11 cellular contexts compared by ENCODE assay signal in genomic region chr20:41058007-41058673, GRCh38. TPM values are rescaled to one million over a fixed set of nuclear protein-coding genes. Genes with fewer than 3 reads are reported as not detected.
A peak's percentile ranks its signal among the peaks of the same experiment; 100 is the strongest.
DNase-seq lines count a peak whose midpoint lies in the region; ATAC-seq and TF ChIP-seq lines count a peak whose summit lies in the region.
"Had no signal": no experiment of that assay in that cellular context is flagged by ENCODE, and none has a peak within 500 bp of the region (broad histone marks: within the 10 kb centered on the region; RNA-seq: fewer than 3 reads in every experiment).

No MANE protein-coding gene starts in this region.

- H3K4me3 Mint-ChIP-seq in activated CD4-positive, alpha-beta memory T cell treated with anti-CD3 and anti-CD28 coated beads for 36 hours, result no peak overlapping the region
- H3K4me3 Mint-ChIP-seq in activated CD4-positive, alpha-beta memory T cell treated with anti-CD3 and anti-CD28 coated beads, Interleukin-2, amount 10 ng/mL, durations not matched to agents 7 days and 5 days, result no peak overlapping the region

- peak overlapping the region; percentile 26 for H3K27ac Mint-ChIP-seq in activated CD4-positive, alpha-beta memory T cell treated with anti-CD3 and anti-CD28 coated beads for 36 hours
- no peak overlapping the region for H3K27ac Mint-ChIP-seq in activated CD4-positive, alpha-beta memory T cell treated with anti-CD3 and anti-CD28 coated beads, Interleukin-2, amount 10 ng/mL, durations not matched to agents 7 days and 5 days

- peaks cover 41% of the 10 kb centered on the region for H3K36me3 Mint-ChIP-seq in activated CD4-positive, alpha-beta memory T cell treated with anti-CD3 and anti-CD28 coated beads for 36 hours
- peaks cover 55% of the 10 kb centered on the region for H3K36me3 Mint-ChIP-seq in activated CD4-positive, alpha-beta memory T cell treated with anti-CD3 and anti-CD28 coated beads, Interleukin-2, amount 10 ng/mL, durations not matched to agents 7 days and 5 days (ENCODE audit: low read depth)

- no peaks in the 10 kb centered on the region for H3K27me3 ChIP-seq in H7 (ENCODE audit: control insufficient read depth, insufficient read depth, low read length)
- H3K27me3 ChIP-seq: thyroid gland had no signal

- TF ChIP-seq CTCF in foreskin fibroblast (IDR thresholded peaks at IDR 0.05; ENCODE audit: low read depth, low read length), result no peak

- peak; percentile 94 for ATAC-seq in stimulated activated naive CD8-positive, alpha-beta T cell treated with anti-CD3 and anti-CD28 coated beads, Interleukin-15, Interleukin-2, amounts not matched to agents 100 U/mL and 50 U/mL, for 24 hours

- H3K4me3 ChIP-seq in foreskin fibroblast (ENCODE audit: low read depth in 1 of 2, low read length in 2 of 2) (no peak overlapping the region), H7 (ENCODE audit: insufficient read depth, low read depth, low read length) (no peak overlapping the region)
- H3K4me3 ChIP-seq: thyroid gland had no signal

- POLR2A ChIA-PET in activated CD4-positive, alpha-beta memory T cell treated with anti-CD3 and anti-CD28 coated beads for 36 hours (lab: Charles Lee), result interaction anchor here (1.1 kb wide), 1 partner anchor 26 kb away, joined by 3 read pairs; no protein-coding TSS in a partner anchor
- POLR2A ChIA-PET in activated CD4-positive, alpha-beta memory T cell treated with anti-CD3 and anti-CD28 coated beads, Interleukin-2, amount 10 ng/mL, durations not matched to agents 7 days and 5 days (lab: Charles Lee), result interaction anchor here (0.6 kb wide), 1 partner anchor 90 kb away, joined by 3 read pairs; no protein-coding TSS in a partner anchor

- CTCF ChIA-PET in activated CD4-positive, alpha-beta memory T cell treated with anti-CD3 and anti-CD28 coated beads for 36 hours (lab: Charles Lee), result interaction anchor here (1.2 to 3.7 kb wide), 3 partner anchors 51 to 70 kb away, joined by 3 to 19 read pairs (median 3); no protein-coding TSS in a partner anchor
- CTCF ChIA-PET in activated CD4-positive, alpha-beta memory T cell treated with anti-CD3 and anti-CD28 coated beads, Interleukin-2, amount 10 ng/mL, durations not matched to agents 7 days and 5 days (lab: Charles Lee), result interaction anchor here (0.7 to 3.7 kb wide), 2 partner anchors 32 to 67 kb away, joined by 3 to 16 read pairs; no protein-coding TSS in a partner anchor

- H3K9me3 Mint-ChIP-seq in activated CD4-positive, alpha-beta memory T cell treated with anti-CD3 and anti-CD28 coated beads for 36 hours, result peaks cover 8% of the 10 kb centered on the region
- peaks cover 4% of the 10 kb centered on the region for H3K9me3 Mint-ChIP-seq in activated CD4-positive, alpha-beta memory T cell treated with anti-CD3 and anti-CD28 coated beads, Interleukin-2, amount 10 ng/mL, durations not matched to agents 7 days and 5 days

- DNase-seq in activated CD4-positive, alpha-beta memory T cell treated with anti-CD3 and anti-CD28 coated beads for 36 hours, result peak; percentile 52
- DNase-seq in activated CD4-positive, alpha-beta memory T cell treated with anti-CD3 and anti-CD28 coated beads, Interleukin-2, amount 10 ng/mL, durations not matched to agents 7 days and 5 days, result no peak
- peak; percentile 69 for DNase-seq in SW480 (ENCODE audit: low spot score)
- peak; percentile 91 to 93 for DNase-seq in foreskin fibroblast
- DNase-seq in stimulated activated naive CD8-positive, alpha-beta T cell treated with anti-CD3 and anti-CD28 coated beads, Interleukin-15, Interleukin-2, amounts not matched to agents 100 U/mL and 50 U/mL, for 24 hours, result peak; percentile 22
- no peak for DNase-seq in NCI-H2227 (lab: John Stamatoyannopoulos, UW; ENCODE audit: unreplicated experiment)
- no peak for DNase-seq in H7
- no peak for DNase-seq in NCI-H748 (lab: John Stamatoyannopoulos, UW; ENCODE audit: unreplicated experiment)
- DNase-seq: posterior cingulate gyrus, T-helper 9 cell, thyroid gland had no signal

- H3K27me3 Mint-ChIP-seq in activated CD4-positive, alpha-beta memory T cell treated with anti-CD3 and anti-CD28 coated beads for 36 hours, result no peaks in the 10 kb centered on the region
- H3K27me3 Mint-ChIP-seq in activated CD4-positive, alpha-beta memory T cell treated with anti-CD3 and anti-CD28 coated beads, Interleukin-2, amount 10 ng/mL, durations not matched to agents 7 days and 5 days, result no peaks in the 10 kb centered on the region

- peaks cover 64% of the 10 kb centered on the region for H3K4me1 Mint-ChIP-seq in activated CD4-positive, alpha-beta memory T cell treated with anti-CD3 and anti-CD28 coated beads for 36 hours (ENCODE audit: low read depth)
- peaks cover 33% of the 10 kb centered on the region for H3K4me1 Mint-ChIP-seq in activated CD4-positive, alpha-beta memory T cell treated with anti-CD3 and anti-CD28 coated beads, Interleukin-2, amount 10 ng/mL, durations not matched to agents 7 days and 5 days

- intact Hi-C loops in activated CD4-positive, alpha-beta memory T cell treated with anti-CD3 and anti-CD28 coated beads for 36 hours (cut with micrococcal nuclease), result loop anchor here (1.0 to 2.0 kb wide), 3 partner anchors 12 to 19 kb away; no protein-coding TSS in a partner anchor

- H3K36me3 ChIP-seq in H7 (replicated peaks; ENCODE audit: control insufficient read depth, insufficient read depth, low read length), result peaks cover 7% of the 10 kb centered on the region
- H3K36me3 ChIP-seq: thyroid gland had no signal

RNA-seq across cellular contexts. Expression of gene TOP1, which starts 29.5 kb away (rescaled TPM):
- total RNA-seq in activated CD4-positive, alpha-beta memory T cell treated with anti-CD3 and anti-CD28 coated beads for 36 hours, result 100 to 1,000 TPM; 128 TPM
- 10 to 100 TPM; 67.5 to 68.0 TPM for total RNA-seq in activated CD4-positive, alpha-beta memory T cell treated with anti-CD3 and anti-CD28 coated beads, Interleukin-2, amount 10 ng/mL, durations not matched to agents 7 days and 5 days
- total RNA-seq in H7 (2014; rRNA removed; shearing (Covaris generic)), result 16.0 and 22.9 TPM in 2 replicates

Comparison
In these comparisons a context has a peak if more than half of its experiments do, and no peak if none do; other contexts are left out.
1. DNase-seq: peak in activated CD4-positive, alpha-beta memory T cell treated with anti-CD3 and anti-CD28 coated beads for 36 hours (single experiment), SW480 (single experiment), foreskin fibroblast (2 of 2) and stimulated activated naive CD8-positive, alpha-beta T cell treated with anti-CD3 and anti-CD28 coated beads, Interleukin-15, Interleukin-2, amounts not matched to agents 100 U/mL and 50 U/mL, for 24 hours (single experiment); none in activated CD4-positive, alpha-beta memory T cell treated with anti-CD3 and anti-CD28 coated beads, Interleukin-2, amount 10 ng/mL, durations not matched to agents 7 days and 5 days (single experiment), NCI-H2227 (single experiment), H7 (single experiment) and NCI-H748 (single experiment).